In genomic region chr22:22721681-22722309, GRCh38 we compare ENCODE assay signal across 9 cellular contexts.
DNase-seq lines count a peak whose midpoint lies in the region; ATAC-seq and TF ChIP-seq lines count a peak whose summit lies in the region.
"Had no signal": no experiment of that assay in that cellular context is flagged by ENCODE, and none has a peak within 500 bp of the region (broad histone marks: within the 10 kb centered on the region; RNA-seq: fewer than 3 reads in every experiment).

No MANE protein-coding gene starts in this region.

- H3K27me3 Mint-ChIP-seq in activated T-cell treated with anti-CD3 and anti-CD28 coated beads, Interleukin-2, amount 50 U/mL, for 72 hours (ENCODE audit: low read depth) = peaks cover 1% of the 10 kb centered on the region
- no peaks in the 10 kb centered on the region for H3K27me3 Mint-ChIP-seq in stimulated activated naive CD8-positive, alpha-beta T cell treated with anti-CD3 and anti-CD28 coated beads, Interleukin-15, Interleukin-2, amounts not matched to agents 100 ng/mL and 50 ng/mL, for 24 hours

- no peaks in the 10 kb centered on the region for H3K36me3 Mint-ChIP-seq in activated T-cell treated with anti-CD3 and anti-CD28 coated beads, Interleukin-2, amount 50 U/mL, for 72 hours (ENCODE audit: insufficient read depth in 2 of 2)
- H3K36me3 Mint-ChIP-seq in stimulated activated naive CD8-positive, alpha-beta T cell treated with anti-CD3 and anti-CD28 coated beads, Interleukin-15, Interleukin-2, amounts not matched to agents 100 ng/mL and 50 ng/mL, for 24 hours (ENCODE audit: low read depth) = no peaks in the 10 kb centered on the region

- H3K4me3 Mint-ChIP-seq in activated T-cell treated with anti-CD3 and anti-CD28 coated beads, Interleukin-2, amount 50 U/mL, for 72 hours = no peak overlapping the region
- no peak overlapping the region for H3K4me3 Mint-ChIP-seq in stimulated activated naive CD8-positive, alpha-beta T cell treated with anti-CD3 and anti-CD28 coated beads, Interleukin-15, Interleukin-2, amounts not matched to agents 100 ng/mL and 50 ng/mL, for 24 hours

- H3K4me1 Mint-ChIP-seq in activated T-cell treated with anti-CD3 and anti-CD28 coated beads, Interleukin-2, amount 50 U/mL, for 72 hours (ENCODE audit: low read depth) = peaks cover 24% of the 10 kb centered on the region
- peaks cover 35% of the 10 kb centered on the region for H3K4me1 Mint-ChIP-seq in stimulated activated naive CD8-positive, alpha-beta T cell treated with anti-CD3 and anti-CD28 coated beads, Interleukin-15, Interleukin-2, amounts not matched to agents 100 ng/mL and 50 ng/mL, for 24 hours (ENCODE audit: low read depth)

- no peaks in the 10 kb centered on the region for H3K9me3 Mint-ChIP-seq in activated T-cell treated with anti-CD3 and anti-CD28 coated beads, Interleukin-2, amount 50 U/mL, for 72 hours
- H3K9me3 Mint-ChIP-seq in stimulated activated naive CD8-positive, alpha-beta T cell treated with anti-CD3 and anti-CD28 coated beads, Interleukin-15, Interleukin-2, amounts not matched to agents 100 ng/mL and 50 ng/mL, for 24 hours = no peaks in the 10 kb centered on the region

- no peak for TF ChIP-seq CTCF in left lung (IDR thresholded peaks at IDR 0.05)

- peaks cover 0 to 14% of the 10 kb centered on the region in 2 donors for H3K4me1 ChIP-seq in left lung
- H3K4me1 ChIP-seq: right atrium auricular region had no signal

- no peaks in the 10 kb centered on the region for H3K36me3 ChIP-seq in left lung
- H3K36me3 ChIP-seq: right atrium auricular region had no signal

- intact Hi-C loops in left lung (cut with DNase I) = no loop called here

- H3K9me3 ChIP-seq in left lung = no peaks in the 10 kb centered on the region
- H3K9me3 ChIP-seq: right atrium auricular region had no signal

- no peak overlapping the region for H3K4me3 ChIP-seq in left lung
- H3K4me3 ChIP-seq: right atrium auricular region had no signal

- no peaks in the 10 kb centered on the region for H3K27me3 ChIP-seq in left lung
- H3K27me3 ChIP-seq: right atrium auricular region had no signal

- H3K27ac ChIP-seq in left lung = peak overlapping the region in 1 of 2 donors; percentile 83
- H3K27ac ChIP-seq: right atrium auricular region had no signal

- H3K27ac Mint-ChIP-seq in activated T-cell treated with anti-CD3 and anti-CD28 coated beads, Interleukin-2, amount 50 U/mL, for 72 hours = no peak overlapping the region
- H3K27ac Mint-ChIP-seq in stimulated activated naive CD8-positive, alpha-beta T cell treated with anti-CD3 and anti-CD28 coated beads, Interleukin-15, Interleukin-2, amounts not matched to agents 100 ng/mL and 50 ng/mL, for 24 hours = peak overlapping the region; percentile 69

- ATAC-seq in activated T-cell treated with anti-CD3 and anti-CD28 coated beads, Interleukin-2, amount 50 U/mL, for 72 hours (replicated peaks in 1 of 2) = peak; percentile 88 to 90
- peak; percentile 79 for ATAC-seq in left lung

- DNase-seq in activated CD4-positive, CD25-positive, alpha-beta regulatory T cell treated with anti-CD3 and anti-CD28 coated beads, Interleukin-2, amount 50 U/mL, for 16 hours (ENCODE audit: low read depth, low spot score) = peak; percentile 13
- no peak for DNase-seq in activated CD4-positive, CD25-positive, alpha-beta regulatory T cell treated with anti-CD3 and anti-CD28 coated beads, Interleukin-2, amount 50 U/mL, for 72 hours
- DNase-seq in activated T-cell treated with anti-CD3 and anti-CD28 coated beads, Interleukin-2, amount 50 U/mL, for 72 hours = peak; percentile 63 to 75
- DNase-seq in left lung (peak in 1 of 2 donors; percentile 69), NCI-H69 (lab: John Stamatoyannopoulos, UW) (no peak), NCI-H1694 treated with DMSO at 0.1 percent for 48 hours (lab: John Stamatoyannopoulos, UW) (no peak), NCI-H1417 (lab: John Stamatoyannopoulos, UW) (no peak)

Comparison
In these comparisons a context has a peak if more than half of its experiments do, and no peak if none do; other contexts are left out.
1. DNase-seq: peak in activated CD4-positive, CD25-positive, alpha-beta regulatory T cell treated with anti-CD3 and anti-CD28 coated beads, Interleukin-2, amount 50 U/mL, for 16 hours (single experiment) and activated T-cell treated with anti-CD3 and anti-CD28 coated beads, Interleukin-2, amount 50 U/mL, for 72 hours (2 of 2); none in activated CD4-positive, CD25-positive, alpha-beta regulatory T cell treated with anti-CD3 and anti-CD28 coated beads, Interleukin-2, amount 50 U/mL, for 72 hours (single experiment), NCI-H69 (single experiment), NCI-H1694 treated with DMSO at 0.1 percent for 48 hours (single experiment) and NCI-H1417 (0 of 3).